In the genomic region with DNA sequence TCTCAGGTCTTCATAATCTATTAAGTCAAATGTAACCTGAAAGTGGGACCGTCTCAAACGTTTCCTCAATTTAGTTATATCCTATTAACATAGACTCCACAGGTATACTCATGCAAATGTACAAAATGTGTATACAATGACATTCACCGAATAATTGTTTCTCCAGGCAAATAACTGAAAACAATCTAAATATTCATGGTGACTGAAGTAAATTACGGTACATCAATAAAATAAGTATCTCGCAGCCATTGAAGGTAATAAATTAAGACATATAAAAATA, we compare ENCODE assay signal across 1 cellular context.
TF ChIP-seq lines count a peak whose summit lies in the region.

No MANE protein-coding gene starts in this region.

TF ChIP-seq in endothelial cell of umbilical vein, 7 proteins besides CTCF, POLR2A, EP300 and RAD21:
- TF ChIP-seq EZH2 (IDR thresholded peaks at IDR 0.05; ENCODE audit: borderline replicate concordance, low read depth, low read length, severe bottlenecking): no peak
- no peak for TF ChIP-seq GATA2 (IDR thresholded peaks at IDR 0.05; ENCODE audit: insufficient read depth, insufficient read length, low read depth, low read length)
